7 cellular contexts compared by ENCODE assay signal in the genomic region with DNA sequence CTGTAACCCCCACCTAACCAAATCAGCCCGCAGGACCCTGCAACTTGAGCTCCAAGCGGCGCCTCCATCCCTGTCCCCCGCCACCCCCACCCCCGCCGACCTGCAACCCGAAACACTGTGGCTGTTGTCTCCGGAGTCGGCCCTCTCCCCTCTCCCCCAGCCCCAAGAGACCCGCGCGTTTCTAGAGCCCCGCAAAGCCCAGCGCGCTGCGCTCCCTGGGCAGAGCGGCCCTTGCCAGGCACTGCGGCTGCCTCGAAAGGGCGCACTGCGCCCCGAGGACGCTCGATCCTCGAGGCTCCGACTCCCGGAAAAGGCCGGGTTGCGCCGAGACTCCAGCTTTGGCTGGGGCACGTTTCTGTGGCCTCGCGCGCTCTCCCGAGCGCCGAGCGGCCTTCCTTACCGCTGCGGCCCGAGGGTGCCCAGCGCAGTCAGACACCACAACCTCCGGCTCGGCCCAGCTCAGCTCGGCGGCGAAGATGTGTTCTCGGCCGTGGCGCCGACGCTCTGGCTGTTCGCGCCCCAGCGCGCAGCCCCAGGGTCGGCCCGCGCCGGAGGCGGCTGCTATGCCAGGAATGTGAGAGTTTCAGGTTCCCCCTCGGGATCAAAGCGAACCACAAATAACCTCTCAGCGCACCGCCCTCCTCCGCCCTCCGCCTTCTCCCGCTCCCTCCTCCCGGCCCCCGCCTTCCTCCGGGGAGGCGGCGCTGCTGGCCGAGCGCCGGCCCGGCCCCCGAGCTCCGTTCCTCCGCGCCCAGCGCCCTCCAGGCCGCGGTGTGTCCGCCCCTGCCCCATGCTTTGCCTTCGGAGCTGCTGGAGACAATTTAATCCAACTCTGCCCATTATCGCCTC. TPM values are rescaled to one million over a fixed set of nuclear protein-coding genes. Genes with fewer than 3 reads are reported as not detected.
DNase-seq lines count a peak whose midpoint lies in the region; ATAC-seq and TF ChIP-seq lines count a peak whose summit lies in the region.

AMOTL2 (minus strand) TSS at position 506 of the 849 bp plus-strand sequence. CDS start 3,014 bp downstream, outside the sequence.

- H3K4me3 ChIP-seq in NT2/D1 (ENCODE audit: insufficient read length, low read depth) (peak within 1 kb of the TSS; percentile 98), prostate gland (peak within 1 kb of the TSS; percentile 69 to 73)

- H3K9me3 ChIP-seq in NT2/D1 (ENCODE audit: insufficient read depth, low read length) (no peaks in the 10 kb centered on the region), prostate gland (no peaks in the 10 kb centered on the region)

- TF ChIP-seq CTCF in prostate gland (IDR thresholded peaks at IDR 0.05) = no peak

- H3K4me1 ChIP-seq in NT2/D1 (ENCODE audit: insufficient read depth, insufficient read length) (peaks cover 42% of the 10 kb centered on the region), prostate gland (replicated peaks) (peaks cover 21% of the 10 kb centered on the region)

- peak; percentile 78 for TF ChIP-seq POLR2A in prostate gland (IDR thresholded peaks at IDR 0.05)

- peak; percentile 54 for ATAC-seq in HG03139 (IDR thresholded peaks at IDR 0.05; ENCODE audit: unreplicated experiment)

- H3K27ac ChIP-seq in prostate gland = peak within 1 kb of the TSS; percentile 97 to 99

- H3K27me3 ChIP-seq in NT2/D1 (ENCODE audit: insufficient read depth, insufficient read length) (peaks cover 20% of the 10 kb centered on the region), prostate gland (replicated peaks; ENCODE audit: insufficient read depth) (no peaks in the 10 kb centered on the region)

- intact Hi-C loops in prostate gland (cut with DNase I) = loop anchor here (2.0 kb wide), 1 partner anchor 63 kb away; no protein-coding TSS in a partner anchor

- H3K9ac ChIP-seq in NT2/D1 (ENCODE audit: insufficient read length, low read depth) = peak within 1 kb of the TSS; percentile 99

- peak; percentile 98 for DNase-seq in EH (ENCODE audit: low read depth)
- DNase-seq in NT2/D1 (ENCODE audit: low read depth, low spot score) = peak; percentile 96
- peak; percentile 61 for DNase-seq in brain pericyte (ENCODE audit: low read depth, low spot score)
- peak in 49 of 51 donors; percentile 9 to 85 (median 61) for DNase-seq in hypothalamus (lab: John Stamatoyannopoulos, UW)
- peak; percentile 89 for DNase-seq in prostate gland (ENCODE audit: low spot score)
- DNase-seq in OCI-M1 (lab: John Stamatoyannopoulos, UW) = no peak

- peaks cover 45% of the 10 kb centered on the region for H3K36me3 ChIP-seq in NT2/D1 (ENCODE audit: insufficient read depth, insufficient read length, low read length)
- H3K36me3 ChIP-seq in prostate gland = peaks cover 9 to 21% of the 10 kb centered on the region in 2 donors

- under 1% methylated on average over 61 of the region's 87 CpGs for WGBS in prostate gland

RNA-seq across cellular contexts. Expression of gene AMOTL2, which starts in this region (rescaled TPM):
- 10 to 100 TPM; 86.1 to 92.8 TPM for total RNA-seq in prostate gland
